18 cellular contexts compared by ENCODE assay signal in genomic region chr12:24879644-24880043, GRCh38.
"Had no signal": no experiment of that assay in that cellular context is flagged by ENCODE, and none has a peak within 500 bp of the region (broad histone marks: within the 10 kb centered on the region; RNA-seq: fewer than 3 reads in every experiment).

No MANE protein-coding gene starts in this region.

- ATAC-seq: activated T-helper 17 cell treated with anti-CD3 and anti-CD28 coated beads, Interleukin-2, amount 50 U/mL, for 72 hours; heart left ventricle; left ventricle myocardium superior; stimulated activated effector memory CD8-positive, alpha-beta T cell treated with anti-CD3 and anti-CD28 coated beads, Interleukin-12 subunit alpha, Interleukin-12 subunit beta, amount 100 ng/mL, for 72 hours had no signal

- H3K27me3 Mint-ChIP-seq: activated B cell treated with CpG ODN at 0.5 μM for 24 hours; activated CD4-positive, alpha-beta T cell treated with anti-CD3 and anti-CD28 coated beads, Interleukin-2, amount 10 ng/mL, durations not matched to agents 24 days and 14 days; activated T-helper 17 cell treated with anti-CD3 and anti-CD28 coated beads, Interleukin-2, amount 50 U/mL, for 72 hours; central memory CD8-positive, alpha-beta T cell had no signal

- H3K4me1 Mint-ChIP-seq: activated B cell treated with CpG ODN at 0.5 μM for 24 hours; activated naive CD4-positive, alpha-beta T cell treated with anti-CD3 and anti-CD28 coated beads, Interleukin-2, amount 50 U/mL, for 24 hours; activated T-helper 17 cell treated with anti-CD3 and anti-CD28 coated beads, Interleukin-2, amount 50 U/mL, for 72 hours; central memory CD8-positive, alpha-beta T cell; neural crest cell; stimulated activated effector memory CD8-positive, alpha-beta T cell treated with anti-CD3 and anti-CD28 coated beads, Interleukin-12 subunit alpha, Interleukin-12 subunit beta, amount 100 ng/mL, for 72 hours had no signal

- H3K9me3 ChIP-seq: heart left ventricle, thyroid gland, vagina had no signal

- H3K36me3 ChIP-seq: heart left ventricle, thyroid gland, vagina had no signal

- H3K27ac Mint-ChIP-seq: activated B cell treated with CpG ODN at 0.5 μM for 24 hours; activated CD4-positive, alpha-beta T cell treated with anti-CD3 and anti-CD28 coated beads, Interleukin-2, amount 10 ng/mL, durations not matched to agents 24 days and 14 days; activated naive CD4-positive, alpha-beta T cell treated with anti-CD3 and anti-CD28 coated beads, Interleukin-2, amount 50 U/mL, for 24 hours; activated T-helper 17 cell treated with anti-CD3 and anti-CD28 coated beads, Interleukin-2, amount 50 U/mL, for 72 hours; stimulated activated effector memory CD8-positive, alpha-beta T cell treated with anti-CD3 and anti-CD28 coated beads, Interleukin-12 subunit alpha, Interleukin-12 subunit beta, amount 100 ng/mL, for 72 hours had no signal

- H2AFZ ChIP-seq: parathyroid adenoma had no signal

- H3K9ac ChIP-seq: parathyroid adenoma had no signal

- H3K79me2 ChIP-seq: parathyroid adenoma had no signal

- H3K9me3 Mint-ChIP-seq: activated B cell treated with CpG ODN at 0.5 μM for 24 hours; activated CD4-positive, alpha-beta T cell treated with anti-CD3 and anti-CD28 coated beads, Interleukin-2, amount 10 ng/mL, durations not matched to agents 24 days and 14 days; activated naive CD4-positive, alpha-beta T cell treated with anti-CD3 and anti-CD28 coated beads, Interleukin-2, amount 50 U/mL, for 24 hours; activated T-helper 17 cell treated with anti-CD3 and anti-CD28 coated beads, Interleukin-2, amount 50 U/mL, for 72 hours; central memory CD8-positive, alpha-beta T cell; neural crest cell; stimulated activated effector memory CD8-positive, alpha-beta T cell treated with anti-CD3 and anti-CD28 coated beads, Interleukin-12 subunit alpha, Interleukin-12 subunit beta, amount 100 ng/mL, for 72 hours had no signal

- H3K36me3 Mint-ChIP-seq: activated naive CD4-positive, alpha-beta T cell treated with anti-CD3 and anti-CD28 coated beads, Interleukin-2, amount 50 U/mL, for 24 hours had no signal

- H3K4me3 ChIP-seq: heart left ventricle, thyroid gland, vagina had no signal

- H3K27me3 ChIP-seq: heart left ventricle, thyroid gland, vagina had no signal

- H3K4me3 Mint-ChIP-seq: activated B cell treated with CpG ODN at 0.5 μM for 24 hours; activated CD4-positive, alpha-beta T cell treated with anti-CD3 and anti-CD28 coated beads, Interleukin-2, amount 10 ng/mL, durations not matched to agents 24 days and 14 days; activated naive CD4-positive, alpha-beta T cell treated with anti-CD3 and anti-CD28 coated beads, Interleukin-2, amount 50 U/mL, for 24 hours; activated T-helper 17 cell treated with anti-CD3 and anti-CD28 coated beads, Interleukin-2, amount 50 U/mL, for 72 hours; central memory CD8-positive, alpha-beta T cell; neural crest cell; stimulated activated effector memory CD8-positive, alpha-beta T cell treated with anti-CD3 and anti-CD28 coated beads, Interleukin-12 subunit alpha, Interleukin-12 subunit beta, amount 100 ng/mL, for 72 hours had no signal

- H3K27ac ChIP-seq: heart left ventricle, parathyroid adenoma, thyroid gland, vagina had no signal

- H3K4me1 ChIP-seq: heart left ventricle, parathyroid adenoma, thyroid gland, vagina had no signal

- DNase-seq: activated B cell treated with CpG ODN at 0.5 μM for 24 hours; activated CD4-positive, alpha-beta T cell treated with anti-CD3 and anti-CD28 coated beads, Interleukin-2, amount 10 ng/mL, durations not matched to agents 24 days and 14 days; dermis blood vessel endothelial cell; erythroblast; heart left ventricle; islet precursor cell; left ventricle myocardium superior; retina; small intestine; T-helper 1 cell; thyroid gland had no signal
